ENCODE assay signal across 1 cellular context in genomic region chr12:56127888-56128668, GRCh38.
TF ChIP-seq lines count a peak whose summit lies in the region.

TSS of gene ESYT1 (plus strand) at chr12:56128267. CDS start at chr12:56128320, 53 bp downstream.

TF ChIP-seq in K562, 482 proteins besides CTCF, POLR2A, EP300 and RAD21 (continued from another document and continues in another):
- TF ChIP-seq STAT6 (CRISPR knock-in tag; IDR thresholded peaks at IDR 0.05) (no peak), NFE2L1 (tag; IDR thresholded peaks at IDR 0.05; ENCODE audit: borderline replicate concordance, low read depth) (no peak), SMARCB1 (IDR thresholded peaks at IDR 0.05; ENCODE audit: insufficient read length, low read depth) (peak; percentile 38), CCAR2 (IDR thresholded peaks at IDR 0.05; ENCODE audit: low read depth, low read length) (no peak), BACH1 (tag; IDR thresholded peaks at IDR 0.05) (no peak), THAP12 (CRISPR knock-in tag; IDR thresholded peaks at IDR 0.05) (peak; percentile 70; the same call in 1 of the 2 replicates), MNT (conservative IDR thresholded peaks at IDR 0.05) (peak; percentile 97), ZBTB1 (CRISPR knock-in tag; IDR thresholded peaks at IDR 0.05; ENCODE audit: borderline replicate concordance, low read depth) (no peak), NKRF (IDR thresholded peaks at IDR 0.05; ENCODE audit: borderline replicate concordance) (peak; percentile 79), MAFK (IDR thresholded peaks at IDR 0.05; ENCODE audit: low read length) (no peak), FUS (optimal IDR thresholded peaks at IDR 0.05; ENCODE audit: low read depth, low read length) (no peak), BRD4 (IDR thresholded peaks at IDR 0.05) (no peak), HES1 (IDR thresholded peaks at IDR 0.05; ENCODE audit: low read depth) (no peak), KLF6 (CRISPR knock-in tag; IDR thresholded peaks at IDR 0.05; ENCODE audit: borderline replicate concordance) (peak; percentile 30; the same call in 1 of the 2 replicates), THRAP3 (IDR thresholded peaks at IDR 0.05; ENCODE audit: borderline replicate concordance) (no peak), PCBP1 (IDR thresholded peaks at IDR 0.05; ENCODE audit: low read depth, low read length, poor library complexity, severe bottlenecking) (peak; percentile 27), KDM5B (IDR thresholded peaks at IDR 0.05; ENCODE audit: insufficient replicate concordance, low read depth, low read length) (peak; percentile 76), KAT7 (CRISPR knock-in tag; IDR thresholded peaks at IDR 0.05; ENCODE audit: borderline replicate concordance) (no peak; the same call in 1 of the 2 replicates), TCF7 (IDR thresholded peaks at IDR 0.05; ENCODE audit: borderline replicate concordance) (no peak), ATF1 (CRISPR knock-in tag; IDR thresholded peaks at IDR 0.05) (no peak), ATF1 (tag; IDR thresholded peaks at IDR 0.05) (peak; percentile 97), GTF2E2 (tag; IDR thresholded peaks at IDR 0.05) (peak; percentile 61; the same call in 1 of the 2 replicates), SETDB1 (IDR thresholded peaks at IDR 0.05; ENCODE audit: low read length) (no peak), ETV6 (IDR thresholded peaks at IDR 0.05; ENCODE audit: borderline replicate concordance in 1 of 2, low read depth in 2 of 2, low read length in 1 of 2) (no peak), ETV6 (CRISPR knock-in tag; IDR thresholded peaks at IDR 0.05; ENCODE audit: borderline replicate concordance) (0 out of 2 replicates have a peak, but pooled peaks have one; percentile 68), PBX2 (CRISPR knock-in tag; IDR thresholded peaks at IDR 0.05; ENCODE audit: low read depth) (no peak), PBX2 (tag; conservative IDR thresholded peaks at IDR 0.05; ENCODE audit: low read depth) (no peak), ZNF311 (CRISPR knock-in tag; IDR thresholded peaks at IDR 0.05) (no peak), RREB1 (CRISPR knock-in tag; IDR thresholded peaks at IDR 0.05) (no peak), U2AF2 (optimal IDR thresholded peaks at IDR 0.05; ENCODE audit: low read depth, low read length) (no peak), POLR2AphosphoS5 (IDR thresholded peaks at IDR 0.05; ENCODE audit: control insufficient read depth, insufficient read depth, low read depth, low read length) (peak; percentile 85), BRCA1 (IDR thresholded peaks at IDR 0.05) (no peak), BRCA1 (CRISPR knock-in tag; IDR thresholded peaks at IDR 0.05) (no peak), ZNF175 (CRISPR knock-in tag; IDR thresholded peaks at IDR 0.05; ENCODE audit: low read depth) (peak; percentile 48; the same call in 1 of the 2 replicates), PHTF2 (CRISPR knock-in tag; IDR thresholded peaks at IDR 0.05) (no peak), ARID4B (CRISPR knock-in tag; IDR thresholded peaks at IDR 0.05) (peak; percentile 41), CXXC5 (CRISPR knock-in tag; IDR thresholded peaks at IDR 0.05) (0 out of 2 replicates have a peak, but pooled peaks have one; percentile 41)
